Comparison of ENCODE assay signal across 1 cellular context in the genomic region with DNA sequence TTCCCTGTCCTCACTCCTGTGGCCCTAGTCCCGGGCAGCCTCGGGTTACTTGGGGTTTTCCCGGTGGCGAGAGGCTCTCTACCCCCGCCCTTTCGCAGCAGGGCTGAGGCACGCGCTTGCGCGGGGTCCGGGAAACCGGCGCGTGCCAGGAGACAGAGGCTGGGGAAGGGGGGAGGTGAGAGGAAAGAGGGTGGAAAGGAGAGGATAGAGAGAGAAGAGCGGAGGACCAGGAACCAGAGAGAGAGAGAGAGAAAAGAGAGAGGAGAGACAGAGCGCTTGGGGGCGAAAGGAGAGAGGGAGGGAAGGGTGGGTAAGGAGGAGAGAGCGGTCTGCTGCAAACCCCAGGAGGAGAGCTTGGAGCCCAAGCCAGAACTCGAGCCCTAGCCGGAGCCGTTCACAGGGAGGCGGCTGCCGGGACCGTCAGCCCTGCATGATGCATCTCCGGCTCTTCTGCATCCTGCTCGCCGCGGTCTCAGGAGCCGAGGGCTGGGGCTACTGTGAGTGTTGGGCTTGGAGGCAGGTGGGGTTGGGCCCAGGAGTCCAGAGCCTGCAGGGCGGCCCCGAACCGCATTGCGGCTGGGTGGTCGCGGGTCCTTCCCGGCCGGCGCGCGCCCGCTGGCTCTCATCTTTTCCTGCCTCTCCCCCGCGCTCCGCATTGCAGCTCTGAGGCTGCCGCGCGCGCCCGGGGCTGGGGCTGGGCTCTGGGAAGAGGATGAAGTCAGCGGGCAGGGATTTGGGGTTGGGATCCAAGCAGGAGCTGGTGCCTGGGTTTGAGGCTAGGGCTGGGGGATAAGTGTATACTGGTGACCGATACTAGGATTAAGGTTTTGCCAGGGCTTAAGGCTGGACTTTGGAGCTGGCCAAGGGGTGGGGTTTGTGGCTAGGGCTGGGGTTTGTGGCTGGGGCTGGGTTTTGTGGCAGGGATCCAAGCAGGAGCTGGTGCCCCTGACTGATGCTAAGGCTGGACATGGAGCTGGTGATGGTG.
TF ChIP-seq lines count a peak whose summit lies in the region.

Gene CNTNAP1 (plus strand): TSS at position 132 of the 985 bp plus-strand sequence. CDS start 299 bp downstream, at position 431.

TF ChIP-seq in HepG2, 621 proteins besides CTCF, POLR2A, EP300 and RAD21 (continued from another document and continues in another):
- no peak for TF ChIP-seq ZNF251 (CRISPR knock-in tag; IDR thresholded peaks at IDR 0.05)
- TF ChIP-seq, protein P1, sequence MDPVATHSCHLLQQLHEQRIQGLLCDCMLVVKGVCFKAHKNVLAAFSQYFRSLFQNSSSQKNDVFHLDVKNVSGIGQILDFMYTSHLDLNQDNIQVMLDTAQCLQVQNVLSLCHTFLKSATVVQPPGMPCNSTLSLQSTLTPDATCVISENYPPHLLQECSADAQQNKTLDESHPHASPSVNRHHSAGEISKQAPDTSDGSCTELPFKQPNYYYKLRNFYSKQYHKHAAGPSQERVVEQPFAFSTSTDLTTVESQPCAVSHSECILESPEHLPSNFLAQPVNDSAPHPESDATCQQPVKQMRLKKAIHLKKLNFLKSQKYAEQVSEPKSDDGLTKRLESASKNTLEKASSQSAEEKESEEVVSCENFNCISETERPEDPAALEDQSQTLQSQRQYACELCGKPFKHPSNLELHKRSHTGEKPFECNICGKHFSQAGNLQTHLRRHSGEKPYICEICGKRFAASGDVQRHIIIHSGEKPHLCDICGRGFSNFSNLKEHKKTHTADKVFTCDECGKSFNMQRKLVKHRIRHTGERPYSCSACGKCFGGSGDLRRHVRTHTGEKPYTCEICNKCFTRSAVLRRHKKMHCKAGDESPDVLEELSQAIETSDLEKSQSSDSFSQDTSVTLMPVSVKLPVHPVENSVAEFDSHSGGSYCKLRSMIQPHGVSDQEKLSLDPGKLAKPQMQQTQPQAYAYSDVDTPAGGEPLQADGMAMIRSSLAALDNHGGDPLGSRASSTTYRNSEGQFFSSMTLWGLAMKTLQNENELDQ (CRISPR knock-in tag; IDR thresholded peaks at IDR 0.05; ENCODE audit: borderline replicate concordance): no peak
- TF ChIP-seq NR2F2 (IDR thresholded peaks at IDR 0.05; ENCODE audit: borderline replicate concordance, low read depth): no peak
- TF ChIP-seq, protein P2, sequence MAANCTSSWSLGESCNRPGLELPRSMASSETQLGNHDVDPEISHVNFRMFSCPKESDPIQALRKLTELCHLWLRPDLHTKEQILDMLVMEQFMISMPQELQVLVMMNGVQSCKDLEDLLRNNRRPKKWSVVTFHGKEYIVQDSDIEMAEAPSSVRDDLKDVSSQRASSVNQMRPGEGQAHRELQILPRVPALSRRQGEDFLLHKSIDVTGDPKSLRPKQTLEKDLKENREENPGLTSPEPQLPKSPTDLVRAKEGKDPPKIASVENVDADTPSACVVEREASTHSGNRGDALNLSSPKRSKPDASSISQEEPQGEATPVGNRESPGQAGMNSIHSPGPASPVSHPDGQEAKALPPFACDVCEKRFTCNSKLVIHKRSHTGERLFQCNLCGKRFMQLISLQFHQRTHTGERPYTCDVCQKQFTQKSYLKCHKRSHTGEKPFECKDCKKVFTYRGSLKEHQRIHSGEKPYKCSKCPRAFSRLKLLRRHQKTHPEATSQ (CRISPR knock-in tag; IDR thresholded peaks at IDR 0.05; ENCODE audit: borderline replicate concordance): 0 out of 2 replicates have a peak, but pooled peaks have one; percentile 18
- TF ChIP-seq CCDC6 (CRISPR knock-in tag; IDR thresholded peaks at IDR 0.05): peak; percentile 58
- TF ChIP-seq, protein P3, sequence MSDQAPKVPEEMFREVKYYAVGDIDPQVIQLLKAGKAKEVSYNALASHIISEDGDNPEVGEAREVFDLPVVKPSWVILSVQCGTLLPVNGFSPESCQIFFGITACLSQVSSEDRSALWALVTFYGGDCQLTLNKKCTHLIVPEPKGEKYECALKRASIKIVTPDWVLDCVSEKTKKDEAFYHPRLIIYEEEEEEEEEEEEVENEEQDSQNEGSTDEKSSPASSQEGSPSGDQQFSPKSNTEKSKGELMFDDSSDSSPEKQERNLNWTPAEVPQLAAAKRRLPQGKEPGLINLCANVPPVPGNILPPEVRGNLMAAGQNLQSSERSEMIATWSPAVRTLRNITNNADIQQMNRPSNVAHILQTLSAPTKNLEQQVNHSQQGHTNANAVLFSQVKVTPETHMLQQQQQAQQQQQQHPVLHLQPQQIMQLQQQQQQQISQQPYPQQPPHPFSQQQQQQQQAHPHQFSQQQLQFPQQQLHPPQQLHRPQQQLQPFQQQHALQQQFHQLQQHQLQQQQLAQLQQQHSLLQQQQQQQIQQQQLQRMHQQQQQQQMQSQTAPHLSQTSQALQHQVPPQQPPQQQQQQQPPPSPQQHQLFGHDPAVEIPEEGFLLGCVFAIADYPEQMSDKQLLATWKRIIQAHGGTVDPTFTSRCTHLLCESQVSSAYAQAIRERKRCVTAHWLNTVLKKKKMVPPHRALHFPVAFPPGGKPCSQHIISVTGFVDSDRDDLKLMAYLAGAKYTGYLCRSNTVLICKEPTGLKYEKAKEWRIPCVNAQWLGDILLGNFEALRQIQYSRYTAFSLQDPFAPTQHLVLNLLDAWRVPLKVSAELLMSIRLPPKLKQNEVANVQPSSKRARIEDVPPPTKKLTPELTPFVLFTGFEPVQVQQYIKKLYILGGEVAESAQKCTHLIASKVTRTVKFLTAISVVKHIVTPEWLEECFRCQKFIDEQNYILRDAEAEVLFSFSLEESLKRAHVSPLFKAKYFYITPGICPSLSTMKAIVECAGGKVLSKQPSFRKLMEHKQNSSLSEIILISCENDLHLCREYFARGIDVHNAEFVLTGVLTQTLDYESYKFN (CRISPR knock-in tag; conservative IDR thresholded peaks at IDR 0.05): peak; percentile 31; the same call in 1 of the 2 replicates
- TF ChIP-seq E2F2 (CRISPR knock-in tag; IDR thresholded peaks at IDR 0.05; ENCODE audit: borderline replicate concordance): no peak
- 0 out of 2 replicates have a peak, but pooled peaks have one; percentile 8 for TF ChIP-seq ZNF572 (CRISPR knock-in tag; IDR thresholded peaks at IDR 0.05)
- no peak for TF ChIP-seq ZNF510 (CRISPR knock-in tag; IDR thresholded peaks at IDR 0.05; ENCODE audit: low read depth)
- TF ChIP-seq ZNF644 (CRISPR knock-in tag; IDR thresholded peaks at IDR 0.05; ENCODE audit: low read depth): no peak
- TF ChIP-seq STAG1 (CRISPR knock-in tag; IDR thresholded peaks at IDR 0.05): no peak
- peak; percentile 74 for TF ChIP-seq POLR2AphosphoS5 (IDR thresholded peaks at IDR 0.05; ENCODE audit: low read depth, low read length)
- no peak for TF ChIP-seq ZNF569 (CRISPR knock-in tag; IDR thresholded peaks at IDR 0.05; ENCODE audit: borderline replicate concordance)
- TF ChIP-seq HOXA9 (CRISPR knock-in tag; IDR thresholded peaks at IDR 0.05; ENCODE audit: borderline replicate concordance): no peak
- TF ChIP-seq ZNF317 (CRISPR knock-in tag; IDR thresholded peaks at IDR 0.05): 0 out of 2 replicates have a peak, but pooled peaks have one; percentile 79
- TF ChIP-seq JARID2 (CRISPR knock-in tag; IDR thresholded peaks at IDR 0.05; ENCODE audit: insufficient replicate concordance): peak; percentile 28
- peak; percentile 66; the same call in 1 of the 2 replicates for TF ChIP-seq ZNF441 (CRISPR knock-in tag; IDR thresholded peaks at IDR 0.05; ENCODE audit: borderline replicate concordance)
- TF ChIP-seq TAF15 (IDR thresholded peaks at IDR 0.05; ENCODE audit: low read depth, low read length, poor library complexity, severe bottlenecking): no peak
- TF ChIP-seq ZKSCAN1 (IDR thresholded peaks at IDR 0.05; ENCODE audit: low read length): no peak
- 0 out of 2 replicates have a peak, but pooled peaks have one; percentile 26 for TF ChIP-seq ZNF337 (CRISPR knock-in tag; IDR thresholded peaks at IDR 0.05; ENCODE audit: borderline replicate concordance, low read depth)
- no peak; the same call in none of the 2 replicates for TF ChIP-seq ZMYM3 (CRISPR knock-in tag; IDR thresholded peaks at IDR 0.05)
- no peak for TF ChIP-seq NFE2 (CRISPR knock-in tag; IDR thresholded peaks at IDR 0.05)
- no peak for TF ChIP-seq ZNF121 (CRISPR knock-in tag; IDR thresholded peaks at IDR 0.05)
- TF ChIP-seq YY1 (IDR thresholded peaks at IDR 0.05; ENCODE audit: insufficient read depth, insufficient replicate concordance, low read depth, low read length): no peak
- no peak for TF ChIP-seq IKZF1 (IDR thresholded peaks at IDR 0.05)
- TF ChIP-seq ZKSCAN5 (CRISPR knock-in tag; IDR thresholded peaks at IDR 0.05): no peak
- TF ChIP-seq SPEN (CRISPR knock-in tag; IDR thresholded peaks at IDR 0.05; ENCODE audit: low read depth): no peak
- TF ChIP-seq, protein P4, sequence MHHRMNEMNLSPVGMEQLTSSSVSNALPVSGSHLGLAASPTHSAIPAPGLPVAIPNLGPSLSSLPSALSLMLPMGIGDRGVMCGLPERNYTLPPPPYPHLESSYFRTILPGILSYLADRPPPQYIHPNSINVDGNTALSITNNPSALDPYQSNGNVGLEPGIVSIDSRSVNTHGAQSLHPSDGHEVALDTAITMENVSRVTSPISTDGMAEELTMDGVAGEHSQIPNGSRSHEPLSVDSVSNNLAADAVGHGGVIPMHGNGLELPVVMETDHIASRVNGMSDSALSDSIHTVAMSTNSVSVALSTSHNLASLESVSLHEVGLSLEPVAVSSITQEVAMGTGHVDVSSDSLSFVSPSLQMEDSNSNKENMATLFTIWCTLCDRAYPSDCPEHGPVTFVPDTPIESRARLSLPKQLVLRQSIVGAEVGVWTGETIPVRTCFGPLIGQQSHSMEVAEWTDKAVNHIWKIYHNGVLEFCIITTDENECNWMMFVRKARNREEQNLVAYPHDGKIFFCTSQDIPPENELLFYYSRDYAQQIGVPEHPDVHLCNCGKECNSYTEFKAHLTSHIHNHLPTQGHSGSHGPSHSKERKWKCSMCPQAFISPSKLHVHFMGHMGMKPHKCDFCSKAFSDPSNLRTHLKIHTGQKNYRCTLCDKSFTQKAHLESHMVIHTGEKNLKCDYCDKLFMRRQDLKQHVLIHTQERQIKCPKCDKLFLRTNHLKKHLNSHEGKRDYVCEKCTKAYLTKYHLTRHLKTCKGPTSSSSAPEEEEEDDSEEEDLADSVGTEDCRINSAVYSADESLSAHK (CRISPR knock-in tag; IDR thresholded peaks at IDR 0.05; ENCODE audit: borderline replicate concordance): 0 out of 2 replicates have a peak, but pooled peaks have one; percentile 28
- peak; percentile 70; the same call in 1 of the 2 replicates for TF ChIP-seq MAZ (IDR thresholded peaks at IDR 0.05; ENCODE audit: borderline replicate concordance, low read depth, low read length)
- TF ChIP-seq MAZ (CRISPR knock-in tag; IDR thresholded peaks at IDR 0.05; ENCODE audit: low read depth): 0 out of 2 replicates have a peak, but pooled peaks have one; percentile 62
- TF ChIP-seq NKX3-1 (CRISPR knock-in tag; IDR thresholded peaks at IDR 0.05): no peak
- no peak for TF ChIP-seq HNRNPUL1 (IDR thresholded peaks at IDR 0.05; ENCODE audit: low read depth, low read length)
- 0 out of 2 replicates have a peak, but pooled peaks have one; percentile 32 for TF ChIP-seq GZF1 (CRISPR knock-in tag; IDR thresholded peaks at IDR 0.05)
- TF ChIP-seq GATA4 (IDR thresholded peaks at IDR 0.05; ENCODE audit: borderline replicate concordance, low read depth): no peak
- TF ChIP-seq ZFP41 (CRISPR knock-in tag; IDR thresholded peaks at IDR 0.05; ENCODE audit: borderline replicate concordance): 0 out of 2 replicates have a peak, but pooled peaks have one; percentile 39
- TF ChIP-seq TFAP4 (IDR thresholded peaks at IDR 0.05; ENCODE audit: borderline replicate concordance, low read depth): no peak
- TF ChIP-seq ZNF333 (CRISPR knock-in tag; IDR thresholded peaks at IDR 0.05; ENCODE audit: borderline replicate concordance): peak; percentile 76; the same call in 1 of the 2 replicates
- TF ChIP-seq ZFAT (CRISPR knock-in tag; conservative IDR thresholded peaks at IDR 0.05): no peak
- no peak for TF ChIP-seq ZBTB4 (CRISPR knock-in tag; IDR thresholded peaks at IDR 0.05; ENCODE audit: borderline replicate concordance)
- TF ChIP-seq, protein P5, sequence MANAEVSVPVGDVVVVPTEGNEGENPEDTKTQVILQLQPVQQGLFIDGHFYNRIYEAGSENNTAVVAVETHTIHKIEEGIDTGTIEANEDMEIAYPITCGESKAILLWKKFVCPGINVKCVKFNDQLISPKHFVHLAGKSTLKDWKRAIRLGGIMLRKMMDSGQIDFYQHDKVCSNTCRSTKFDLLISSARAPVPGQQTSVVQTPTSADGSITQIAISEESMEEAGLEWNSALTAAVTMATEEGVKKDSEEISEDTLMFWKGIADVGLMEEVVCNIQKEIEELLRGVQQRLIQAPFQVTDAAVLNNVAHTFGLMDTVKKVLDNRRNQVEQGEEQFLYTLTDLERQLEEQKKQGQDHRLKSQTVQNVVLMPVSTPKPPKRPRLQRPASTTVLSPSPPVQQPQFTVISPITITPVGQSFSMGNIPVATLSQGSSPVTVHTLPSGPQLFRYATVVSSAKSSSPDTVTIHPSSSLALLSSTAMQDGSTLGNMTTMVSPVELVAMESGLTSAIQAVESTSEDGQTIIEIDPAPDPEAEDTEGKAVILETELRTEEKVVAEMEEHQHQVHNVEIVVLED (CRISPR knock-in tag; IDR thresholded peaks at IDR 0.05; ENCODE audit: borderline replicate concordance): peak; percentile 38; the same call in 1 of the 2 replicates
